1 cellular context compared by ENCODE assay signal in genomic region chrX:132219343-132219768, GRCh38.
TF ChIP-seq lines count a peak whose summit lies in the region.

TSS of gene RAP2C (minus strand) at chrX:132219447. CDS start at chrX:132217268, 2,179 bp downstream.

TF ChIP-seq in WTC11, 78 proteins besides CTCF, POLR2A, EP300 and RAD21 (continued from another document):
- no peak for TF ChIP-seq ZNF512 (CRISPR knock-in tag; IDR thresholded peaks at IDR 0.05; ENCODE audit: borderline replicate concordance)
- no peak for TF ChIP-seq IRF2 (CRISPR knock-in tag; IDR thresholded peaks at IDR 0.05; ENCODE audit: borderline replicate concordance, low read depth)
- no peak for TF ChIP-seq FOXK1 (CRISPR knock-in tag; IDR thresholded peaks at IDR 0.05)
- TF ChIP-seq SOX15 (CRISPR knock-in tag; IDR thresholded peaks at IDR 0.05): no peak
- TF ChIP-seq ATF3 (CRISPR knock-in tag; conservative IDR thresholded peaks at IDR 0.05): no peak
- no peak for TF ChIP-seq PRRX2 (CRISPR knock-in tag; IDR thresholded peaks at IDR 0.05)
